ENCODE assay signal across 8 cellular contexts in the genomic region with DNA sequence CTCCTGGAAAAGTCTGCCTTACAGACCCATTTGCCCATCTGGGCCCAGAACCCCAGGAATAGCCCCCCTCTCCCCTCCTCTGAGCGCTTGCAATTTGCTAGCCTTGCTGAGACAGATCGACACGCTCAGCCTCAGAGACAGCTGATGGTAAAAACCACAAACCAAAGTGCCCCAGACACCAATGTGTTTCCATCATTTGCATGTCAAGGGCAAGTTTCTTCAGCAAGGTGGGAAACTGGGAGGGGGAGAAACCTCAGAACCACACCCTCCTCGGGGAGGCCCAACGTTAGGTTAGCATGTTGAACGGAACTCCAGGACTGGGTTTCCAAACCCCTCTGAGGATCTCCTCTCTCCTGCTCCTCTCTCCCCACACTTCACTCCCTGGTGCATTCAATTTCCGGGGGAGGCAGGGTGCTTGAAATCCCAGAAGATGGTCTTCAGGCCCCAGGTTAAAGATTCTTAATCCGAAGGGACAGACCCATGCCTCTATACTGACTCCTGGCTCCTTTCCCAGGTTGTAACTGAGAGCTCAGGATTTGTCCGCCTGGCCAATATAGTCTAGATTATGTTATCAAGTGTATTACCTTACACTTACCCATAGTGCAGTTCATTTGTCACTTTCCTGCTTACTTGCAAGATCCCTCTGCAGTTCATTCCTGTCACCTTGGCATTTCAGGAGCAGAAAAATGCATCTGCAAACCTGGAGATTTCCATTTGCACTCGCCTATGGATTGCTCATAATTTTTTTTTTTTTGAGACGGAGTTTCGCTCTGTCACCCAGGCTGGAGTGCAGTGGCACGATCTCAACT. TPM values are rescaled to one million over a fixed set of nuclear protein-coding genes. Genes with fewer than 3 reads are reported as not detected.
DNase-seq lines count a peak whose midpoint lies in the region; ATAC-seq and TF ChIP-seq lines count a peak whose summit lies in the region.

No MANE protein-coding gene starts in this region.

- peak; percentile 72 for DNase-seq in GM10266 (ENCODE audit: extremely low spot score)
- no peak for DNase-seq in MG63
- peak; percentile 47 to 55 for DNase-seq in activated T-cell treated with anti-CD3 and anti-CD28 coated beads, Interleukin-2, amount 50 U/mL, for 48 hours
- DNase-seq in naive B cell, result peak; percentile 63
- DNase-seq in NCI-H446 (lab: John Stamatoyannopoulos, UW), result no peak
- DNase-seq in foreskin fibroblast, result no peak

- peaks cover 4% of the 10 kb centered on the region; the same call in 1 of the 2 replicates for H3K36me3 ChIP-seq in MG63

- ATAC-seq in GM21528 (IDR thresholded peaks at IDR 0.05; ENCODE audit: low FRiP score, unreplicated experiment) (peak; percentile 61), naive B cell (ENCODE audit: low read depth in 2 of 2) (peak; percentile 80 to 84), GM21360 (IDR thresholded peaks at IDR 0.05; ENCODE audit: unreplicated experiment) (no peak)

- H3K27me3 Mint-ChIP-seq in naive B cell, result peaks cover 69 to 74% (median 71%) of the 10 kb centered on the region in 3 donors

- peak overlapping the region; percentile 68 to 87 (median 82) for H3K4me3 Mint-ChIP-seq in naive B cell

- H3K36me3 Mint-ChIP-seq in naive B cell, result no peaks in the 10 kb centered on the region

- peaks cover 24 to 31% (median 25%) of the 10 kb centered on the region in 3 donors for H3K4me1 Mint-ChIP-seq in naive B cell

- no peaks in the 10 kb centered on the region for H3K9me3 ChIP-seq in MG63

- no peaks in the 10 kb centered on the region for H3K9me3 Mint-ChIP-seq in naive B cell

- no peaks in the 10 kb centered on the region for H3K27me3 ChIP-seq in MG63

- H3K4me3 ChIP-seq in MG63, result peak overlapping the region; percentile 62; the same call in 1 of the 2 replicates
- H3K4me3 ChIP-seq in foreskin fibroblast (ENCODE audit: low read depth in 1 of 2, low read length in 2 of 2), result peak overlapping the region in 1 of 2 donors; percentile 69

- no peak for TF ChIP-seq CTCF in GM10266 (IDR thresholded peaks at IDR 0.05; ENCODE audit: control insufficient read depth, insufficient read depth, low read depth, missing control alignments)
- no peak for TF ChIP-seq CTCF in foreskin fibroblast (IDR thresholded peaks at IDR 0.05; ENCODE audit: low read depth, low read length)

- peak overlapping the region in 3 of 6 donors; percentile 28 to 82 (median 58) for H3K27ac Mint-ChIP-seq in naive B cell

RNA-seq across cellular contexts. Expression of a gene that starts 1.3 kb away (rescaled TPM):
- total RNA-seq in MG63 (2014; rRNA removed; shearing (Covaris generic); ENCODE audit: low replicate concordance), result 3.0 and 10.2 TPM in 2 replicates
- polyA plus RNA-seq in naive B cell (ENCODE audit: low read depth in 6 of 6), result not detected

RNA-seq across cellular contexts. Expression of a gene that starts 31.5 kb away (rescaled TPM):
- total RNA-seq in MG63 (2014; rRNA removed; shearing (Covaris generic); ENCODE audit: low replicate concordance), result 30.6 and 54.3 TPM in 2 replicates
- polyA plus RNA-seq in naive B cell (ENCODE audit: low read depth in 6 of 6), result 10 to 100 TPM; 39.6 to 58.2 (median 50.6) TPM

RNA-seq across cellular contexts. Expression of a gene that starts 50.5 kb away (rescaled TPM):
- 402 and 601 TPM in 2 replicates for total RNA-seq in MG63 (2014; rRNA removed; shearing (Covaris generic); ENCODE audit: low replicate concordance)
- 10 to 100 TPM; 29.1 to 57.3 (median 41.8) TPM for polyA plus RNA-seq in naive B cell (ENCODE audit: low read depth in 6 of 6)

Comparison
In these comparisons a context has a peak if more than half of its experiments do, and no peak if none do; other contexts are left out.
1. DNase-seq: peak in GM10266 (single experiment), activated T-cell treated with anti-CD3 and anti-CD28 coated beads, Interleukin-2, amount 50 U/mL, for 48 hours (2 of 2) and naive B cell (single experiment); none in MG63 (single experiment), NCI-H446 (0 of 2) and foreskin fibroblast (0 of 2).